ENCODE assay signal across 12 cellular contexts in the genomic region with DNA sequence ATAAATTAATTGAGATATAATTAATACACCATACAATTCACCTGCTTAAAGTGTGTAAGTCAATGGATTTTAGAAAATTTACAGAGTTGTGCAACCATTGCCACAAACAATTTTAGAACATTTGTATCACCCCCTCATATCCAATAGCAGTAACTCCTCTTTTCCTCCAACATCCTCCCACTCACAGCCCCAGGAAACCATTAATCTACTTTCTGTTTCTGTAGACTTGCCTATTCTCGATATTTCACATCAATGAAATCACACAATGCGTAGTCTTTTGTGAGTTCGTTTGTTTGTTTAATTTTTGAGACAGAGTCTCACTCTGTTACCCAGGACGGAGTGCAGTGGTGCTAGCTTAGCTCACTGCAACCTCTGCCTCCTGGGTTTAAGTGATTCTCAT. TPM values are rescaled to one million over a fixed set of nuclear protein-coding genes. Genes with fewer than 3 reads are reported as not detected.
DNase-seq lines count a peak whose midpoint lies in the region; ATAC-seq, FAIRE-seq and TF ChIP-seq lines count a peak whose summit lies in the region.
"Had no signal": no experiment of that assay in that cellular context is flagged by ENCODE, and none has a peak within 500 bp of the region (broad histone marks: within the 10 kb centered on the region; RNA-seq: fewer than 3 reads in every experiment).

No MANE protein-coding gene starts in this region.

- H3K9me3 ChIP-seq in PC-9 (ENCODE audit: insufficient read depth, low read depth) (no peaks in the 10 kb centered on the region), right cardiac atrium (ENCODE audit: control insufficient read depth, low read length) (no peaks in the 10 kb centered on the region)

- H3K9me2 ChIP-seq in PC-9 (ENCODE audit: insufficient read depth) = no peaks in the 10 kb centered on the region

- TF ChIP-seq POLR2A in H54 (IDR thresholded peaks at IDR 0.05; ENCODE audit: low read depth, low read length) = no peak

- DNase-seq in activated CD4-positive, CD25-positive, alpha-beta regulatory T cell treated with anti-CD3 and anti-CD28 coated beads, Interleukin-2, amount 50 U/mL, for 72 hours = no peak
- DNase-seq in H54 (ENCODE audit: insufficient read length, low spot score) (no peak), PC-9 (peak in 1 of 2 experiments; percentile 37), right cardiac atrium (no peak), anterior cingulate cortex (lab: John Stamatoyannopoulos, UW) (no peak), hippocampal formation (lab: John Stamatoyannopoulos, UW) (no peak)
- DNase-seq: activated naive CD4-positive, alpha-beta T cell treated with Interleukin-2 at 50 U/mL for 16 hours; NCI-H524 had no signal

- CTCF ChIA-PET in PC-9 (lab: Charles Lee) = no interaction called here

- H3K4me3 ChIP-seq in PC-9 = peak overlapping the region; percentile 73
- peak overlapping the region; percentile 60 for H3K4me3 ChIP-seq in right cardiac atrium (ENCODE audit: low read length)

- no peak overlapping the region for H2AFZ ChIP-seq in PC-9

- H3K4me1 ChIP-seq in PC-9 (replicated peaks; ENCODE audit: insufficient read depth) (peaks cover 84% of the 10 kb centered on the region), right cardiac atrium (ENCODE audit: control insufficient read depth, insufficient read depth, low read length) (no peaks in the 10 kb centered on the region)

- intact Hi-C loops in PC-9 (cut with micrococcal nuclease; ENCODE audit: unreplicated experiment) = no loop called here
- intact Hi-C loops in right cardiac atrium (cut with DNase I) = no loop called here

- peak; percentile 91 for FAIRE-seq in H54 (lab: Jason Lieb, UNC)
- FAIRE-seq: endometrium had no signal

- TF ChIP-seq CTCF in PC-9 (conservative IDR thresholded peaks at IDR 0.05) = no peak

- 48% methylated on average over 4 of the region's 4 CpGs for WGBS in right cardiac atrium

- ATAC-seq in activated CD4-positive, CD25-positive, alpha-beta regulatory T cell treated with anti-CD3 and anti-CD28 coated beads, Interleukin-2, amount 50 U/mL, for 24 hours = peak; percentile 68 to 82
- ATAC-seq in right cardiac atrium (no peak), HG03045 (IDR thresholded peaks at IDR 0.05; ENCODE audit: unreplicated experiment) (no peak)

- H3K4me2 ChIP-seq in PC-9 = peak overlapping the region; percentile 91

- BruUV-seq in PC-9 (replicated peaks; lab: Mats Ljungman, UMichigan) = no TSS peak

- H3F3A ChIP-seq in PC-9 (ENCODE audit: insufficient read depth, low read depth) = peaks cover 59% of the 10 kb centered on the region

- POLR2A ChIA-PET in PC-9 (lab: Charles Lee; ENCODE audit: unreplicated experiment) = no interaction called here

- no peaks in the 10 kb centered on the region for H4K20me1 ChIP-seq in PC-9 (ENCODE audit: insufficient read depth)

- peaks cover 8% of the 10 kb centered on the region for H3K36me3 ChIP-seq in PC-9 (ENCODE audit: low read depth)

- H3K79me2 ChIP-seq in PC-9 (ENCODE audit: low read depth) = peaks cover 55% of the 10 kb centered on the region

- no peaks in the 10 kb centered on the region for H3K27me3 ChIP-seq in PC-9 (ENCODE audit: insufficient read depth, low read depth)
- no peaks in the 10 kb centered on the region for H3K27me3 ChIP-seq in right cardiac atrium (ENCODE audit: control insufficient read depth, insufficient read depth)

- H3K27ac ChIP-seq in PC-9 = peak overlapping the region; percentile 95
- peak overlapping the region; percentile 27 for H3K27ac ChIP-seq in right cardiac atrium (ENCODE audit: low read length)

RNA-seq across cellular contexts. Expression of a gene that starts 13.7 kb away (rescaled TPM):
- total RNA-seq in PC-9 (2021) = 115 and 116 TPM in 2 replicates
- 10 to 100 TPM; 33.2 to 37.0 (median 34.5) TPM for total RNA-seq in right cardiac atrium
- 14.0 TPM for polyA plus RNA-seq in right cardiac atrium

RNA-seq across cellular contexts. Expression of a gene that starts 20.5 kb away (rescaled TPM):
- 3.9 and 4.1 TPM in 2 replicates for total RNA-seq in PC-9 (2021)
- 100 to 1,000 TPM in 1 of 4 donors, 10 to 100 TPM in 3; 81.6 to 134 (median 84.8) TPM for total RNA-seq in right cardiac atrium
- polyA plus RNA-seq in right cardiac atrium = 27.2 TPM
- polyA plus RNA-seq: IgD-negative memory B cell had no signal

Comparison
In these comparisons a context has a peak if more than half of its experiments do, and no peak if none do; other contexts are left out.
1. ATAC-seq: peak in activated CD4-positive, CD25-positive, alpha-beta regulatory T cell treated with anti-CD3 and anti-CD28 coated beads, Interleukin-2, amount 50 U/mL, for 24 hours (2 of 2); none in right cardiac atrium (0 of 2) and HG03045 (single experiment).
2. RNA of a gene that starts 20.5 kb away (total RNA-seq): 81.6 to 134 TPM in right cardiac atrium; 3.9 to 4.1 TPM in PC-9; every median in the first group is over 10 times any median in the second.